Comparison of ENCODE assay signal across 1 cellular context in genomic region chr12:92570056-92570753, GRCh38.
TF ChIP-seq lines count a peak whose summit lies in the region.

No MANE protein-coding gene starts in this region.

TF ChIP-seq in GM12878, 131 proteins besides CTCF, POLR2A, EP300 and RAD21 (continued from another document and continues in another):
- TF ChIP-seq ATF2 (IDR thresholded peaks at IDR 0.05; ENCODE audit: low read length) (peak; percentile 68), PAX5 (IDR thresholded peaks at IDR 0.05; ENCODE audit: borderline replicate concordance, low read depth, low read length) (no peak), ATF3 (IDR thresholded peaks at IDR 0.05; ENCODE audit: borderline replicate concordance, extremely low read depth, low read depth, low read length) (no peak), BCLAF1 (IDR thresholded peaks at IDR 0.05) (no peak), YBX1 (IDR thresholded peaks at IDR 0.05) (no peak), CUX1 (IDR thresholded peaks at IDR 0.05; ENCODE audit: insufficient replicate concordance, low read depth, low read length) (no peak), RELA (IDR thresholded peaks at IDR 0.05; ENCODE audit: borderline replicate concordance, partially characterized antibody) (peak; percentile 6), ZNF384 (IDR thresholded peaks at IDR 0.05; ENCODE audit: borderline replicate concordance, low read depth, low read length) (no peak), PBX3 (IDR thresholded peaks at IDR 0.05; ENCODE audit: insufficient replicate concordance, low read depth, low read length) (no peak), ZNF592 (IDR thresholded peaks at IDR 0.05) (no peak), MAX (IDR thresholded peaks at IDR 0.05; ENCODE audit: low read depth, low read length) (no peak), KDM1A (IDR thresholded peaks at IDR 0.05; ENCODE audit: borderline replicate concordance) (no peak), ZNF622 (IDR thresholded peaks at IDR 0.05) (no peak), USF1 (IDR thresholded peaks at IDR 0.05; ENCODE audit: borderline replicate concordance, extremely low read length, insufficient read depth, low read depth, low read length) (no peak), BMI1 (IDR thresholded peaks at IDR 0.05; ENCODE audit: borderline replicate concordance) (no peak), MXI1 (IDR thresholded peaks at IDR 0.05; ENCODE audit: low read depth, low read length) (peak; percentile 56), ZNF207 (IDR thresholded peaks at IDR 0.05; ENCODE audit: borderline replicate concordance) (peak; percentile 65; the same call in 1 of the 2 replicates), GABPA (IDR thresholded peaks at IDR 0.05; ENCODE audit: low read depth) (0 out of 2 replicates have a peak, but pooled peaks have one; percentile 8), HSF1 (IDR thresholded peaks at IDR 0.05; ENCODE audit: low read depth, low read length) (no peak), PML (IDR thresholded peaks at IDR 0.05; ENCODE audit: low read length) (0 out of 2 replicates have a peak, but pooled peaks have one; percentile 37), CBX3 (IDR thresholded peaks at IDR 0.05; ENCODE audit: borderline replicate concordance, low read depth) (no peak), E2F4 (IDR thresholded peaks at IDR 0.05; ENCODE audit: low read depth, low read length) (no peak), RELB (IDR thresholded peaks at IDR 0.05; ENCODE audit: low read depth) (peak; percentile 62), NR2C1 (IDR thresholded peaks at IDR 0.05) (no peak), SMAD5 (IDR thresholded peaks at IDR 0.05; ENCODE audit: low read depth) (no peak), FOS (IDR thresholded peaks at IDR 0.05; ENCODE audit: borderline replicate concordance, extremely low read depth, insufficient read length) (no peak), IRF5 (IDR thresholded peaks at IDR 0.05; ENCODE audit: borderline replicate concordance) (no peak), HDAC6 (IDR thresholded peaks at IDR 0.05; ENCODE audit: unreplicated experiment) (no peak), SMAD1 (IDR thresholded peaks at IDR 0.05; ENCODE audit: low read depth, partially characterized antibody) (no peak), SPI1 (IDR thresholded peaks at IDR 0.05; ENCODE audit: borderline replicate concordance, insufficient read depth, low read depth, low read length) (no peak), TCF7 (IDR thresholded peaks at IDR 0.05; ENCODE audit: borderline replicate concordance) (no peak), SIX5 (IDR thresholded peaks at IDR 0.05; ENCODE audit: low read depth, low read length, severe bottlenecking) (no peak), HDAC2 (IDR thresholded peaks at IDR 0.05) (no peak), EED (IDR thresholded peaks at IDR 0.05; ENCODE audit: low read depth) (peak; percentile 77)
